23 cellular contexts compared by ENCODE assay signal in genomic region chr10:110105873-110106272, GRCh38.
"Had no signal": no experiment of that assay in that cellular context is flagged by ENCODE, and none has a peak within 500 bp of the region (broad histone marks: within the 10 kb centered on the region; RNA-seq: fewer than 3 reads in every experiment).

No MANE protein-coding gene starts in this region.

- ATAC-seq: effector memory CD8-positive, alpha-beta T cell; gastroesophageal sphincter; left cardiac atrium; lower lobe of right lung had no signal

- FAIRE-seq: keratinocyte, small intestine had no signal

- H3K4me3 ChIP-seq: esophagus muscularis mucosa, gastroesophageal sphincter, left ventricle myocardium inferior, lower lobe of right lung, neural progenitor cell, ovary, right atrium auricular region, stomach, thoracic aorta, transverse colon had no signal

- H3K27ac Mint-ChIP-seq: dendritic cell treated with granulocyte-macrophage colony-stimulating factor and Interleukin-4, amounts not matched to agents 40 ng/mL and 50 ng/mL, for 4 days; neural progenitor cell had no signal

- H3K27me3 Mint-ChIP-seq: dendritic cell treated with granulocyte-macrophage colony-stimulating factor and Interleukin-4, amounts not matched to agents 40 ng/mL and 50 ng/mL, for 4 days; effector memory CD8-positive, alpha-beta T cell; naive B cell had no signal

- H3K4me1 ChIP-seq: gastroesophageal sphincter, right atrium auricular region, transverse colon had no signal

- H3K27me3 ChIP-seq: esophagus muscularis mucosa, gastroesophageal sphincter, neural progenitor cell, ovary, right atrium auricular region, stomach, transverse colon had no signal

- H3K4me3 Mint-ChIP-seq: dendritic cell treated with granulocyte-macrophage colony-stimulating factor and Interleukin-4, amounts not matched to agents 40 ng/mL and 50 ng/mL, for 4 days; effector memory CD8-positive, alpha-beta T cell; naive B cell; neural progenitor cell had no signal

- H3K9me3 Mint-ChIP-seq: dendritic cell treated with granulocyte-macrophage colony-stimulating factor and Interleukin-4, amounts not matched to agents 40 ng/mL and 50 ng/mL, for 4 days; effector memory CD8-positive, alpha-beta T cell; naive B cell; neural progenitor cell had no signal

- H3K36me3 ChIP-seq: lower lobe of right lung, neural progenitor cell, ovary, thoracic aorta had no signal

- DNase-seq: effector memory CD8-positive, alpha-beta T cell; glutamatergic neuron; left cardiac atrium; left ventricle myocardium inferior; lower lobe of right lung; mesenchymal stem cell; naive B cell; nucleus accumbens; ovary; small intestine; stimulated activated CD4-positive, alpha-beta T cell treated with anti-CD3 and anti-CD28 coated beads, Interleukin-12 subunit alpha, Interleukin-12 subunit beta, amount 100 ng/mL, for 4 hours; stimulated activated naive CD4-positive, alpha-beta T cell; stomach; substantia nigra; transverse colon had no signal

- H3K9me3 ChIP-seq: esophagus muscularis mucosa, gastroesophageal sphincter, left ventricle myocardium inferior, lower lobe of right lung, ovary, right atrium auricular region, stomach, thoracic aorta, transverse colon had no signal

- H3K27ac ChIP-seq: epithelial cell of prostate, esophagus muscularis mucosa, gastroesophageal sphincter, left ventricle myocardium inferior, lower lobe of right lung, neural progenitor cell, ovary, right atrium auricular region, stomach, thoracic aorta, transverse colon had no signal
